In the genomic region with DNA sequence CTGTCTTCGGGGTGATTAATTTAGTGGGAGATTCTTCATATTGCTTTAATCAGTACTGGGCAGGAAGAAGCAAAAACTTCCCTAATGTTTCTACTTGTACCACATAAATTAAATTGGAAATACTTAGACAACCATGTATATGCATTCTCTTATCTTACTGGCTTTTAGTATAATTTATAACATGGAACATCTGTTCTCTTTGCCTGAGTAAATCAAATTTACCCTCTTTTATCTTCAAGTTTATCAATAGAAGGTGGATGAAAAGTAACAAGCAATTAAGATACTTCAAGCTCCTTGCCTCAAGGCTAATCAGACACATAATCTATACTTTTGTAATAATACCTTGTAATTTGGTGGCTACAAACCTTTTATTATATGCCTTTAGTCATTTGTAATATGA, we compare ENCODE assay signal across 35 cellular contexts.
"Had no signal": no experiment of that assay in that cellular context is flagged by ENCODE, and none has a peak within 500 bp of the region (broad histone marks: within the 10 kb centered on the region; RNA-seq: fewer than 3 reads in every experiment).

No MANE protein-coding gene starts in this region.

- H3K27ac Mint-ChIP-seq: activated B cell treated with CpG ODN at 0.5 μM for 24 hours; activated CD4-positive, alpha-beta memory T cell treated with anti-CD3 and anti-CD28 coated beads for 36 hours; activated CD4-positive, alpha-beta T cell treated with anti-CD3 and anti-CD28 coated beads, Interleukin-2, amount 10 ng/mL, durations not matched to agents 24 days and 14 days; activated CD8-positive, alpha-beta T cell treated with anti-CD3 and anti-CD28 coated beads for 36 hours; activated naive CD4-positive, alpha-beta T cell treated with anti-CD3 and anti-CD28 coated beads, Interleukin-2, amount 10 ng/mL, durations not matched to agents 7 days and 5 days; activated naive CD4-positive, alpha-beta T cell treated with anti-CD3 and anti-CD28 coated beads, Interleukin-2, amount 50 U/mL, for 24 hours; activated naive CD8-positive, alpha-beta T cell; activated naive CD8-positive, alpha-beta T cell treated with anti-CD3 and anti-CD28 coated beads, Interleukin-2, amount 10 ng/mL, durations not matched to agents 7 days and 5 days; activated naive CD8-positive, alpha-beta T cell treated with anti-CD3 and anti-CD28 coated beads, Interleukin-2, amount 50 U/mL, for 24 hours; activated T-cell treated with anti-CD3 and anti-CD28 coated beads, Interleukin-2, amount 50 U/mL, for 72 hours; activated T-helper 1 cell treated with anti-CD3 and anti-CD28 coated beads, Interleukin-12 subunit alpha, Interleukin-12 subunit beta, Interleukin-2, Interleukin-4 antibody, amounts not matched to agents 30 ng/mL and 10 ng/mL and 1 ng/mL, durations not matched to agents 14 hours and 24 hours and 36 hours; activated T-helper 17 cell treated with anti-CD3 and anti-CD28 coated beads, Interleukin-2, amount 50 U/mL, for 72 hours; brain; T-helper 1 cell treated with Interleukin-12 subunit alpha and Interleukin-12 subunit beta and Interleukin-4 antibody, amounts not matched to agents 30 μg/mL and 1 μg/mL, for 36 hours; T-helper 2 cell treated with Interferon-gamma antibody and Interleukin-4, amounts not matched to agents 5 μg/mL and 100 μg/mL, for 36 hours had no signal

- ATAC-seq: activated CD8-positive, alpha-beta T cell treated with anti-CD3 and anti-CD28 coated beads for 36 hours; activated naive CD8-positive, alpha-beta T cell treated with anti-CD3 and anti-CD28 coated beads, Interleukin-2, amount 50 U/mL, for 24 hours; activated T-cell treated with anti-CD3 and anti-CD28 coated beads, Interleukin-2, amount 50 U/mL, for 4 hours; activated T-cell treated with anti-CD3 and anti-CD28 coated beads, Interleukin-2, amount 50 U/mL, for 72 hours; activated T-helper 17 cell treated with anti-CD3 and anti-CD28 coated beads, Interleukin-2, amount 50 U/mL, for 72 hours had no signal

- DNase-seq: activated B cell treated with CpG ODN at 0.5 μM for 24 hours; activated CD4-positive, alpha-beta memory T cell treated with anti-CD3 and anti-CD28 coated beads for 36 hours; activated CD4-positive, alpha-beta T cell treated with anti-CD3 and anti-CD28 coated beads for 4 hours; activated CD4-positive, alpha-beta T cell treated with anti-CD3 and anti-CD28 coated beads, Interleukin-2, amount 10 ng/mL, durations not matched to agents 24 days and 14 days; activated CD4-positive, alpha-beta T cell treated with anti-CD3 and anti-CD28 coated beads, Interleukin-2, amount 50 U/mL, for 1 hour; activated CD4-positive, alpha-beta T cell treated with anti-CD3 and anti-CD28 coated beads, Interleukin-2, amount 50 U/mL, for 4 hours; activated CD4-positive, CD25-positive, alpha-beta regulatory T cell treated with anti-CD3 and anti-CD28 coated beads, Interleukin-2, amount 50 U/mL, for 72 hours; activated CD8-positive, alpha-beta memory T cell treated with anti-CD3 and anti-CD28 coated beads, Interleukin-2, amount 50 U/mL, for 4 hours; activated CD8-positive, alpha-beta T cell treated with anti-CD3 and anti-CD28 coated beads for 36 hours; activated effector memory CD4-positive, alpha-beta T cell treated with anti-CD3 and anti-CD28 coated beads, Interleukin-2, amount 50 U/mL, for 16 hours; activated gamma-delta T cell treated with Interleukin-2 at 50 U/mL for 16 hours; activated naive CD4-positive, alpha-beta T cell; activated naive CD4-positive, alpha-beta T cell treated with anti-CD3 and anti-CD28 coated beads, Interleukin-2, amount 10 ng/mL, durations not matched to agents 7 days and 5 days; activated naive CD8-positive, alpha-beta T cell treated with anti-CD3 and anti-CD28 coated beads, Interleukin-2, amount 10 ng/mL, durations not matched to agents 7 days and 5 days; activated naive CD8-positive, alpha-beta T cell treated with anti-CD3 and anti-CD28 coated beads, Interleukin-2, amount 50 U/mL, for 24 hours; activated T-cell treated with anti-CD3 and anti-CD28 coated beads for 4 hours; activated T-cell treated with anti-CD3 and anti-CD28 coated beads, Interleukin-2, amount 50 U/mL, for 1 hour; activated T-cell treated with anti-CD3 and anti-CD28 coated beads, Interleukin-2, amount 50 U/mL, for 4 hours; activated T-cell treated with anti-CD3 and anti-CD28 coated beads, Interleukin-2, amount 50 U/mL, for 72 hours; aorta; caudate nucleus; cerebellar nuclear complex; T-helper 1 cell; T-helper 2 cell; T-helper 9 cell had no signal

- H3K4me1 Mint-ChIP-seq: activated B cell treated with CpG ODN at 0.5 μM for 24 hours; activated CD4-positive, alpha-beta T cell treated with anti-CD3 and anti-CD28 coated beads, Interleukin-2, amount 10 ng/mL, durations not matched to agents 24 days and 14 days; activated naive CD4-positive, alpha-beta T cell treated with anti-CD3 and anti-CD28 coated beads, Interleukin-2, amount 10 ng/mL, durations not matched to agents 7 days and 5 days; activated naive CD4-positive, alpha-beta T cell treated with anti-CD3 and anti-CD28 coated beads, Interleukin-2, amount 50 U/mL, for 24 hours; activated naive CD8-positive, alpha-beta T cell treated with anti-CD3 and anti-CD28 coated beads, Interleukin-2, amount 10 ng/mL, durations not matched to agents 7 days and 5 days; activated naive CD8-positive, alpha-beta T cell treated with anti-CD3 and anti-CD28 coated beads, Interleukin-2, amount 50 U/mL, for 24 hours; activated T-helper 17 cell treated with anti-CD3 and anti-CD28 coated beads, Interleukin-2, amount 50 U/mL, for 72 hours; brain; central memory CD8-positive, alpha-beta T cell had no signal

- H3K27ac ChIP-seq: cardiac muscle cell, VCaP had no signal

- H3K9me3 Mint-ChIP-seq: activated B cell treated with CpG ODN at 0.5 μM for 24 hours; activated CD4-positive, alpha-beta memory T cell treated with anti-CD3 and anti-CD28 coated beads for 36 hours; activated CD4-positive, alpha-beta T cell treated with anti-CD3 and anti-CD28 coated beads, Interleukin-2, amount 10 ng/mL, durations not matched to agents 24 days and 14 days; activated CD8-positive, alpha-beta T cell treated with anti-CD3 and anti-CD28 coated beads for 36 hours; activated naive CD4-positive, alpha-beta T cell treated with anti-CD3 and anti-CD28 coated beads, Interleukin-2, amount 10 ng/mL, durations not matched to agents 7 days and 5 days; activated naive CD4-positive, alpha-beta T cell treated with anti-CD3 and anti-CD28 coated beads, Interleukin-2, amount 50 U/mL, for 24 hours; activated naive CD8-positive, alpha-beta T cell treated with anti-CD3 and anti-CD28 coated beads, Interleukin-2, amount 10 ng/mL, durations not matched to agents 7 days and 5 days; activated naive CD8-positive, alpha-beta T cell treated with anti-CD3 and anti-CD28 coated beads, Interleukin-2, amount 50 U/mL, for 24 hours; activated T-cell treated with anti-CD3 and anti-CD28 coated beads, Interleukin-2, amount 50 U/mL, for 4 hours; activated T-cell treated with anti-CD3 and anti-CD28 coated beads, Interleukin-2, amount 50 U/mL, for 72 hours; activated T-helper 1 cell treated with anti-CD3 and anti-CD28 coated beads, Interleukin-12 subunit alpha, Interleukin-12 subunit beta, Interleukin-2, Interleukin-4 antibody, amounts not matched to agents 30 ng/mL and 10 ng/mL and 1 ng/mL, durations not matched to agents 14 hours and 24 hours and 36 hours; activated T-helper 17 cell treated with anti-CD3 and anti-CD28 coated beads, Interleukin-2, amount 50 U/mL, for 72 hours; brain; central memory CD8-positive, alpha-beta T cell; T-helper 1 cell treated with Interleukin-12 subunit alpha and Interleukin-12 subunit beta and Interleukin-4 antibody, amounts not matched to agents 30 μg/mL and 1 μg/mL, for 36 hours; T-helper 2 cell treated with Interferon-gamma antibody and Interleukin-4, amounts not matched to agents 5 μg/mL and 100 μg/mL, for 36 hours had no signal

- H3K27me3 Mint-ChIP-seq: activated B cell treated with CpG ODN at 0.5 μM for 24 hours; activated CD4-positive, alpha-beta memory T cell treated with anti-CD3 and anti-CD28 coated beads for 36 hours; activated CD4-positive, alpha-beta T cell treated with anti-CD3 and anti-CD28 coated beads, Interleukin-2, amount 10 ng/mL, durations not matched to agents 24 days and 14 days; activated CD8-positive, alpha-beta T cell treated with anti-CD3 and anti-CD28 coated beads for 36 hours; activated naive CD4-positive, alpha-beta T cell treated with anti-CD3 and anti-CD28 coated beads, Interleukin-2, amount 10 ng/mL, durations not matched to agents 7 days and 5 days; activated naive CD4-positive, alpha-beta T cell treated with anti-CD3 and anti-CD28 coated beads, Interleukin-2, amount 50 U/mL, for 24 hours; activated naive CD8-positive, alpha-beta T cell; activated naive CD8-positive, alpha-beta T cell treated with anti-CD3 and anti-CD28 coated beads, Interleukin-2, amount 50 U/mL, for 24 hours; activated T-helper 17 cell treated with anti-CD3 and anti-CD28 coated beads, Interleukin-2, amount 50 U/mL, for 72 hours; central memory CD8-positive, alpha-beta T cell had no signal

- H3K4me3 ChIP-seq: cardiac muscle cell had no signal

- H3K36me3 ChIP-seq: cardiac muscle cell had no signal

- H3K36me3 Mint-ChIP-seq: activated CD4-positive, alpha-beta memory T cell treated with anti-CD3 and anti-CD28 coated beads for 36 hours; activated naive CD4-positive, alpha-beta T cell treated with anti-CD3 and anti-CD28 coated beads, Interleukin-2, amount 10 ng/mL, durations not matched to agents 7 days and 5 days; activated naive CD4-positive, alpha-beta T cell treated with anti-CD3 and anti-CD28 coated beads, Interleukin-2, amount 50 U/mL, for 24 hours; activated naive CD8-positive, alpha-beta T cell; activated naive CD8-positive, alpha-beta T cell treated with anti-CD3 and anti-CD28 coated beads, Interleukin-2, amount 10 ng/mL, durations not matched to agents 7 days and 5 days; brain had no signal

- H3K4me3 Mint-ChIP-seq: activated B cell treated with CpG ODN at 0.5 μM for 24 hours; activated CD4-positive, alpha-beta memory T cell treated with anti-CD3 and anti-CD28 coated beads for 36 hours; activated CD4-positive, alpha-beta T cell treated with anti-CD3 and anti-CD28 coated beads, Interleukin-2, amount 10 ng/mL, durations not matched to agents 24 days and 14 days; activated CD8-positive, alpha-beta T cell treated with anti-CD3 and anti-CD28 coated beads for 36 hours; activated naive CD4-positive, alpha-beta T cell treated with anti-CD3 and anti-CD28 coated beads, Interleukin-2, amount 10 ng/mL, durations not matched to agents 7 days and 5 days; activated naive CD4-positive, alpha-beta T cell treated with anti-CD3 and anti-CD28 coated beads, Interleukin-2, amount 50 U/mL, for 24 hours; activated naive CD8-positive, alpha-beta T cell; activated naive CD8-positive, alpha-beta T cell treated with anti-CD3 and anti-CD28 coated beads, Interleukin-2, amount 10 ng/mL, durations not matched to agents 7 days and 5 days; activated naive CD8-positive, alpha-beta T cell treated with anti-CD3 and anti-CD28 coated beads, Interleukin-2, amount 50 U/mL, for 24 hours; activated T-cell treated with anti-CD3 and anti-CD28 coated beads, Interleukin-2, amount 50 U/mL, for 4 hours; activated T-cell treated with anti-CD3 and anti-CD28 coated beads, Interleukin-2, amount 50 U/mL, for 72 hours; activated T-helper 1 cell treated with anti-CD3 and anti-CD28 coated beads, Interleukin-12 subunit alpha, Interleukin-12 subunit beta, Interleukin-2, Interleukin-4 antibody, amounts not matched to agents 30 ng/mL and 10 ng/mL and 1 ng/mL, durations not matched to agents 14 hours and 24 hours and 36 hours; activated T-helper 17 cell treated with anti-CD3 and anti-CD28 coated beads, Interleukin-2, amount 50 U/mL, for 72 hours; brain; central memory CD8-positive, alpha-beta T cell; T-helper 1 cell treated with Interleukin-12 subunit alpha and Interleukin-12 subunit beta and Interleukin-4 antibody, amounts not matched to agents 30 μg/mL and 1 μg/mL, for 36 hours; T-helper 2 cell treated with Interferon-gamma antibody and Interleukin-4, amounts not matched to agents 5 μg/mL and 100 μg/mL, for 36 hours had no signal

- H3K27me3 ChIP-seq: cardiac muscle cell had no signal
